8 cellular contexts compared by ENCODE assay signal in the genomic region with DNA sequence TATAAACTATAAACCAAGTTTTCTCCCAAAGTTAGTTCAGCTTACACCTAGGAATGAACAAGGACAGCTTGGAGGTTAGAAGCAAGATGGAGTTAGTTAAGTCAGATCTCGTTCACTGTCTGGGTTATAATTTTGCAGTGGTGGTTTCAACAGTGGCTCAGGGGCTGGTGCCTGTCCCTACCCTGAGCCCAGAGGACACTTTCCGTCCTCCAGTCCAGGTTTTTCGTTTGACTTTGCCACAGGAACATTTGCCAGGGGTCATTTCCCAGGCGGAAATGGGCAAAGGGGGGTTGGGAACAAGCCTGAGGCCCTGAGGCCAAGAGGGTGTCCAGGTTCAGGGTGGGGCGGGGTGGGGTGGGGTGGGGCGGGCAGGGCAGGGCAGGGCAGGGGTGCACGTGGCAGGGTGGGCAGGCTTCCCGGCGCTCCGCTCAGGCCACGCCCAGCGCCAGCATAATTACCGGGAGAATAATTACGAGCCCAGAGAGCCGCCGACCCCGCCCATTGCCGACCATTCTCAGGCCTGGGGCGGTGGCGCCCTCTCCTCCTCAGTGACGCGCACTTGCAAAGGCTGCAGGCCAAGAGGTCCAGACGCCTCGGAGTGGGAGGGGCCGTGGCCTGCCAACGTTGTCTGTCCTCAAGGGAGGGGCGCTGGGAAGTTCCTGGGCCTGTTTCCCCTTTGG.
DNase-seq lines count a peak whose midpoint lies in the region; ATAC-seq and TF ChIP-seq lines count a peak whose summit lies in the region.

No MANE protein-coding gene starts in this region.

- POLR2A ChIA-PET in CD8-positive, alpha-beta memory T cell (lab: Charles Lee): interaction anchor here (3.5 kb wide), 1 partner anchor 38 kb away, joined by 12 read pairs; no protein-coding TSS in a partner anchor

- no peak overlapping the region for H3K4me3 Mint-ChIP-seq in CD8-positive, alpha-beta memory T cell

- peaks cover 0 to under 1% of the 10 kb centered on the region in 2 donors for H3K27me3 Mint-ChIP-seq in CD8-positive, alpha-beta memory T cell

- H3K9ac ChIP-seq in rectal smooth muscle tissue (ENCODE audit: low read length): no peak overlapping the region

- DNase-seq in DMS153 (lab: John Stamatoyannopoulos, UW) (peak; percentile 60), NB4 (ENCODE audit: low read depth) (peak; percentile 78), left ventricle myocardium inferior (peak; percentile 94), T-helper 2 cell (no peak)
- no peak for DNase-seq in CD8-positive, alpha-beta memory T cell

- peak overlapping the region; percentile 80 for H3K27ac ChIP-seq in VCaP
- H3K27ac ChIP-seq in left ventricle myocardium inferior (replicated peaks): peak overlapping the region; percentile 89
- peak overlapping the region; percentile 27 for H3K27ac ChIP-seq in rectal smooth muscle tissue (ENCODE audit: low read depth, low read length)
- H3K27ac ChIP-seq in CD8-positive, alpha-beta memory T cell (ENCODE audit: low read depth, low read length): no peak overlapping the region

- H3K9me3 Mint-ChIP-seq in CD8-positive, alpha-beta memory T cell: no peaks in the 10 kb centered on the region

- no peaks in the 10 kb centered on the region for H3K9me3 ChIP-seq in left ventricle myocardium inferior (replicated peaks)
- no peaks in the 10 kb centered on the region for H3K9me3 ChIP-seq in CD8-positive, alpha-beta memory T cell (ENCODE audit: low read length)

- peaks cover 30 to 67% (median 33%) of the 10 kb centered on the region in 3 donors for H3K4me1 Mint-ChIP-seq in CD8-positive, alpha-beta memory T cell

- H3K4me1 ChIP-seq in left ventricle myocardium inferior: peaks cover 42% of the 10 kb centered on the region
- H3K4me1 ChIP-seq in rectal smooth muscle tissue (ENCODE audit: control insufficient read depth, insufficient read depth, low read length): no peaks in the 10 kb centered on the region
- H3K4me1 ChIP-seq in CD8-positive, alpha-beta memory T cell (ENCODE audit: insufficient read depth, low read length): peaks cover 15% of the 10 kb centered on the region

- no peak for ATAC-seq in HG03520 (IDR thresholded peaks at IDR 0.05; ENCODE audit: unreplicated experiment)

- TF ChIP-seq POLR2A in NB4 (IDR thresholded peaks at IDR 0.05; ENCODE audit: extremely low read depth, insufficient read length): no peak

- intact Hi-C loops in left ventricle myocardium inferior (cut with micrococcal nuclease): loop anchor here (10.0 kb wide), 1 partner anchor 62 kb away; no protein-coding TSS in a partner anchor

- no peak overlapping the region for H3K4me3 ChIP-seq in NB4 (ENCODE audit: low read depth, low read length)
- H3K4me3 ChIP-seq in left ventricle myocardium inferior: peak overlapping the region; percentile 22
- no peak overlapping the region for H3K4me3 ChIP-seq in rectal smooth muscle tissue (ENCODE audit: low read length)
- H3K4me3 ChIP-seq in CD8-positive, alpha-beta memory T cell (ENCODE audit: low read length): no peak overlapping the region

- H3K27ac Mint-ChIP-seq in CD8-positive, alpha-beta memory T cell: peak overlapping the region in 3 of 8 donors; percentile 52 to 78 (median 72)

- H3K36me3 ChIP-seq in left ventricle myocardium inferior: no peaks in the 10 kb centered on the region
- no peaks in the 10 kb centered on the region for H3K36me3 ChIP-seq in rectal smooth muscle tissue (ENCODE audit: control insufficient read depth, insufficient read depth, low read length)
- no peaks in the 10 kb centered on the region for H3K36me3 ChIP-seq in CD8-positive, alpha-beta memory T cell (ENCODE audit: insufficient read depth, low read length)

- TF ChIP-seq CTCF in NB4 (IDR thresholded peaks at IDR 0.05; ENCODE audit: low read depth, low read length): no peak
- TF ChIP-seq CTCF in VCaP (conservative IDR thresholded peaks at IDR 0.05): no peak
- TF ChIP-seq CTCF in left ventricle myocardium inferior (IDR thresholded peaks at IDR 0.05; ENCODE audit: borderline replicate concordance): no peak

- peaks cover 0 to 7% (median 0%) of the 10 kb centered on the region in 3 donors for H3K36me3 Mint-ChIP-seq in CD8-positive, alpha-beta memory T cell

- H3K27me3 ChIP-seq in left ventricle myocardium inferior (ENCODE audit: low read depth) (no peaks in the 10 kb centered on the region), rectal smooth muscle tissue (ENCODE audit: control insufficient read depth, insufficient read depth, low read length) (no peaks in the 10 kb centered on the region)
- no peaks in the 10 kb centered on the region for H3K27me3 ChIP-seq in CD8-positive, alpha-beta memory T cell (ENCODE audit: insufficient read depth, low read length, poor library complexity, severe bottlenecking)

- CTCF ChIA-PET in CD8-positive, alpha-beta memory T cell (lab: Charles Lee): interaction anchor here (2.4 to 4.2 kb wide), 2 partner anchors 91 to 196 kb away, joined by 8 to 18 read pairs; no protein-coding TSS in a partner anchor

Comparison
In these comparisons a context has a peak if more than half of its experiments do, and no peak if none do; other contexts are left out.
1. DNase-seq: peak in DMS153 (single experiment), NB4 (single experiment) and left ventricle myocardium inferior (single experiment); none in CD8-positive, alpha-beta memory T cell (0 of 5) and T-helper 2 cell (0 of 5).